Comparison of ENCODE assay signal across 1 cellular context in genomic region chr10:72364239-72364777, GRCh38.
A peak's percentile ranks its signal among the peaks of the same experiment; 100 is the strongest.
TF ChIP-seq lines count a peak whose summit lies in the region.

No MANE protein-coding gene starts in this region.

TF ChIP-seq in HCT116, 20 proteins besides CTCF, POLR2A, EP300 and RAD21 (continued from another document):
- TF ChIP-seq, protein P1, sequence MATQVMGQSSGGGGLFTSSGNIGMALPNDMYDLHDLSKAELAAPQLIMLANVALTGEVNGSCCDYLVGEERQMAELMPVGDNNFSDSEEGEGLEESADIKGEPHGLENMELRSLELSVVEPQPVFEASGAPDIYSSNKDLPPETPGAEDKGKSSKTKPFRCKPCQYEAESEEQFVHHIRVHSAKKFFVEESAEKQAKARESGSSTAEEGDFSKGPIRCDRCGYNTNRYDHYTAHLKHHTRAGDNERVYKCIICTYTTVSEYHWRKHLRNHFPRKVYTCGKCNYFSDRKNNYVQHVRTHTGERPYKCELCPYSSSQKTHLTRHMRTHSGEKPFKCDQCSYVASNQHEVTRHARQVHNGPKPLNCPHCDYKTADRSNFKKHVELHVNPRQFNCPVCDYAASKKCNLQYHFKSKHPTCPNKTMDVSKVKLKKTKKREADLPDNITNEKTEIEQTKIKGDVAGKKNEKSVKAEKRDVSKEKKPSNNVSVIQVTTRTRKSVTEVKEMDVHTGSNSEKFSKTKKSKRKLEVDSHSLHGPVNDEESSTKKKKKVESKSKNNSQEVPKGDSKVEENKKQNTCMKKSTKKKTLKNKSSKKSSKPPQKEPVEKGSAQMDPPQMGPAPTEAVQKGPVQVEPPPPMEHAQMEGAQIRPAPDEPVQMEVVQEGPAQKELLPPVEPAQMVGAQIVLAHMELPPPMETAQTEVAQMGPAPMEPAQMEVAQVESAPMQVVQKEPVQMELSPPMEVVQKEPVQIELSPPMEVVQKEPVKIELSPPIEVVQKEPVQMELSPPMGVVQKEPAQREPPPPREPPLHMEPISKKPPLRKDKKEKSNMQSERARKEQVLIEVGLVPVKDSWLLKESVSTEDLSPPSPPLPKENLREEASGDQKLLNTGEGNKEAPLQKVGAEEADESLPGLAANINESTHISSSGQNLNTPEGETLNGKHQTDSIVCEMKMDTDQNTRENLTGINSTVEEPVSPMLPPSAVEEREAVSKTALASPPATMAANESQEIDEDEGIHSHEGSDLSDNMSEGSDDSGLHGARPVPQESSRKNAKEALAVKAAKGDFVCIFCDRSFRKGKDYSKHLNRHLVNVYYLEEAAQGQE (IDR thresholded peaks at IDR 0.05; ENCODE audit: low read depth), result no peak
- TF ChIP-seq CEBPB (IDR thresholded peaks at IDR 0.05; ENCODE audit: low read depth), result no peak
- no peak for TF ChIP-seq ZFX (IDR thresholded peaks at IDR 0.05)
- TF ChIP-seq POLR2AphosphoS5 (IDR thresholded peaks at IDR 0.05; ENCODE audit: low read depth, low read length), result peak; percentile 55
- TF ChIP-seq SRF (IDR thresholded peaks at IDR 0.05; ENCODE audit: low read depth), result no peak
